ENCODE assay signal across 8 cellular contexts in genomic region chr3:12995389-12996180, GRCh38.
A peak's percentile ranks its signal among the peaks of the same experiment; 100 is the strongest.
DNase-seq lines count a peak whose midpoint lies in the region; ATAC-seq and TF ChIP-seq lines count a peak whose summit lies in the region.

No MANE protein-coding gene starts in this region.

- peaks cover 34% of the 10 kb centered on the region for H3K36me3 Mint-ChIP-seq in T-helper 2 cell treated with Interferon-gamma antibody and Interleukin-4, amounts not matched to agents 5 μg/mL and 100 μg/mL, for 36 hours (ENCODE audit: low read depth)
- peaks cover 55% of the 10 kb centered on the region for H3K36me3 Mint-ChIP-seq in activated T-helper 17 cell treated with anti-CD3 and anti-CD28 coated beads, Interleukin-2, amount 50 U/mL, for 72 hours (ENCODE audit: low read depth)

- H3K36me3 ChIP-seq in left lung, result peaks cover 0 to 5% of the 10 kb centered on the region in 2 donors
- H3K36me3 ChIP-seq in suprapubic skin, result no peaks in the 10 kb centered on the region

- peak overlapping the region; percentile 1 for H3K27ac Mint-ChIP-seq in T-helper 2 cell treated with Interferon-gamma antibody and Interleukin-4, amounts not matched to agents 5 μg/mL and 100 μg/mL, for 36 hours
- H3K27ac Mint-ChIP-seq in activated T-helper 17 cell treated with anti-CD3 and anti-CD28 coated beads, Interleukin-2, amount 50 U/mL, for 72 hours, result peak overlapping the region; percentile 92

- H3K4me3 Mint-ChIP-seq in T-helper 2 cell treated with Interferon-gamma antibody and Interleukin-4, amounts not matched to agents 5 μg/mL and 100 μg/mL, for 36 hours, result peak overlapping the region; percentile 93
- peak overlapping the region; percentile 90 for H3K4me3 Mint-ChIP-seq in activated T-helper 17 cell treated with anti-CD3 and anti-CD28 coated beads, Interleukin-2, amount 50 U/mL, for 72 hours

- peaks cover 17% of the 10 kb centered on the region for H3K4me1 Mint-ChIP-seq in T-helper 2 cell treated with Interferon-gamma antibody and Interleukin-4, amounts not matched to agents 5 μg/mL and 100 μg/mL, for 36 hours (ENCODE audit: low read depth)
- H3K4me1 Mint-ChIP-seq in activated T-helper 17 cell treated with anti-CD3 and anti-CD28 coated beads, Interleukin-2, amount 50 U/mL, for 72 hours, result peaks cover 37% of the 10 kb centered on the region

- H3K27ac ChIP-seq in left lung, result peak overlapping the region; percentile 64 to 82
- peak overlapping the region; percentile 38 for H3K27ac ChIP-seq in suprapubic skin

- no peak for DNase-seq in T-helper 2 cell treated with Interferon-gamma antibody and Interleukin-4, amounts not matched to agents 5 μg/mL and 100 μg/mL, for 36 hours (ENCODE audit: low spot score)
- DNase-seq in T-helper 2 cell (no peak), left lung (no peak), suprapubic skin (ENCODE audit: low spot score in 2 of 2) (no peak), DMS53 (lab: John Stamatoyannopoulos, UW) (no peak)

- TF ChIP-seq CTCF in left lung (IDR thresholded peaks at IDR 0.05), result no peak
- no peak for TF ChIP-seq CTCF in suprapubic skin (IDR thresholded peaks at IDR 0.05)

- H3K4me3 ChIP-seq in left lung (peak overlapping the region in 1 of 2 donors; percentile 68), suprapubic skin (peak overlapping the region; percentile 73)

- TF ChIP-seq POLR2A in suprapubic skin (IDR thresholded peaks at IDR 0.05), result no peak

- peaks cover 0 to 5% of the 10 kb centered on the region in 2 donors for H3K27me3 ChIP-seq in left lung
- no peaks in the 10 kb centered on the region for H3K27me3 ChIP-seq in suprapubic skin

- no peaks in the 10 kb centered on the region for H3K9me3 Mint-ChIP-seq in T-helper 2 cell treated with Interferon-gamma antibody and Interleukin-4, amounts not matched to agents 5 μg/mL and 100 μg/mL, for 36 hours
- H3K9me3 Mint-ChIP-seq in activated T-helper 17 cell treated with anti-CD3 and anti-CD28 coated beads, Interleukin-2, amount 50 U/mL, for 72 hours, result no peaks in the 10 kb centered on the region

- intact Hi-C loops in left lung (cut with DNase I), result no loop called here

- H3K4me1 ChIP-seq in left lung, result peaks cover 0 to 78% of the 10 kb centered on the region in 2 donors
- peaks cover 33% of the 10 kb centered on the region for H3K4me1 ChIP-seq in suprapubic skin

- 76% methylated on average over 9 of the region's 10 CpGs for WGBS in suprapubic skin

- no peak for TF ChIP-seq EP300 in suprapubic skin (IDR thresholded peaks at IDR 0.05)

- peaks cover 3% of the 10 kb centered on the region for H3K27me3 Mint-ChIP-seq in T-helper 2 cell treated with Interferon-gamma antibody and Interleukin-4, amounts not matched to agents 5 μg/mL and 100 μg/mL, for 36 hours (ENCODE audit: low read depth)
- no peaks in the 10 kb centered on the region for H3K27me3 Mint-ChIP-seq in activated T-helper 17 cell treated with anti-CD3 and anti-CD28 coated beads, Interleukin-2, amount 50 U/mL, for 72 hours

- no peaks in the 10 kb centered on the region for H3K9me3 ChIP-seq in left lung
- H3K9me3 ChIP-seq in suprapubic skin, result no peaks in the 10 kb centered on the region

- no peak for ATAC-seq in activated T-helper 17 cell treated with anti-CD3 and anti-CD28 coated beads, Interleukin-2, amount 50 U/mL, for 72 hours (replicated peaks)
- ATAC-seq in left lung (no peak), GM21390 (IDR thresholded peaks at IDR 0.05; ENCODE audit: unreplicated experiment) (no peak), GM18868 (IDR thresholded peaks at IDR 0.05; ENCODE audit: unreplicated experiment) (no peak)
